Comparison of ENCODE assay signal across 8 cellular contexts in the genomic region with DNA sequence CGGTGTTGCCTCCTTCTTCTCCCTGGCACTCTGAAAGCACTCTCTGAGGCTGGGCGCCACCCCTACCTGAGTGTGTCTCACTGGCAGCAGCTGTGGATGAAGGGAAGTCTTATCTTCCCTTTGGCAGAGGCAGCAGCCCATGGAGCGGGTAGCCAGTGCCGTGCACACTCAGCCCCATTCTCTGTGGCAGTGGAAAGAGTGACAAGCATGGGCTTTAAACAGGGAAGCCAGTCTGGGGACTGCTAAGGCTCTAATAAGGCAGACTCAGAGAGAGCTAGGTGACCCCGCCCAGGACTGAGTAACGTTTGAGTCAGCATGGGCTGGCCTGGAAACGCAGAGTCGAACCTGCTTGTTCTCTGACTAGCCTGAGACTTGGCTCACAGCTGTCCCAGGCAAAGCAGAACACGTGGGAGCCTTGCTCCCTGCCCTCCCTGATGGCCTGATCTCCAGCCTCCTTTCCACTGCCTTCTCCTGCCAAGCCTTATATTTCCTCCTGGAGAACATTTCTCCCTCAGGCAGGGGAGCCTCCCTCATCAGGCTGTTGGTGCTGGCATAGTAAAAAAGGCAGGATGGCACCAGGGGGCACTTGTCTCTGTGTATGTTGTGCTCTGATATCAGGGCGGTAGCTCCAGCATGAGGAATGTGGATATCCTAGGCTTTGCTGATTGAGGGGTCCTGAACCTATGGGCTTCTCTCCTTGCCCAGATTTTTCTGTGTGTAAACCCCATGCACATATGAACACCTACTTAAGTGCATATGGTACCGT.
DNase-seq lines count a peak whose midpoint lies in the region; ATAC-seq and TF ChIP-seq lines count a peak whose summit lies in the region.

No MANE protein-coding gene starts in this region.

- H3K27me3 Mint-ChIP-seq in CD8-positive, alpha-beta T cell (ENCODE audit: low read depth): peaks cover 14% of the 10 kb centered on the region

- no peak for TF ChIP-seq CTCF in CD8-positive, alpha-beta T cell (IDR thresholded peaks at IDR 0.05)

- ATAC-seq in GM18867 (IDR thresholded peaks at IDR 0.05; ENCODE audit: unreplicated experiment): peak; percentile 93
- ATAC-seq in HG03066 (IDR thresholded peaks at IDR 0.05; ENCODE audit: low read depth, unreplicated experiment): peak; percentile 84
- no peak for ATAC-seq in CD8-positive, alpha-beta T cell

- H3K4me3 ChIP-seq in CD8-positive, alpha-beta T cell (ENCODE audit: low read depth, low read length): no peak overlapping the region

- no peaks in the 10 kb centered on the region for H3K9me3 Mint-ChIP-seq in CD8-positive, alpha-beta T cell

- H3K27me3 ChIP-seq in CD8-positive, alpha-beta T cell (ENCODE audit: insufficient read depth, low read length): no peaks in the 10 kb centered on the region

- intact Hi-C loops in CD8-positive, alpha-beta T cell (cut with DNase I, micrococcal nuclease): no loop called here

- CTCF ChIA-PET in CD8-positive, alpha-beta T cell (lab: Charles Lee): interaction anchor here (1.5 to 1.8 kb wide), 2 partner anchors 29 to 128 kb away, joined by 4 to 5 read pairs; no protein-coding TSS in a partner anchor

- H3K27ac Mint-ChIP-seq in CD8-positive, alpha-beta T cell: no peak overlapping the region

- no peaks in the 10 kb centered on the region for H3K36me3 ChIP-seq in CD8-positive, alpha-beta T cell (ENCODE audit: insufficient read depth, low read length)

- H3K36me3 Mint-ChIP-seq in CD8-positive, alpha-beta T cell: no peaks in the 10 kb centered on the region

- no peak overlapping the region for H3K4me3 Mint-ChIP-seq in CD8-positive, alpha-beta T cell

- POLR2A ChIA-PET in CD8-positive, alpha-beta T cell (lab: Charles Lee): no interaction called here

- H3K9me3 ChIP-seq in CD8-positive, alpha-beta T cell (ENCODE audit: low read length): no peaks in the 10 kb centered on the region

- H3K27ac ChIP-seq in CD8-positive, alpha-beta T cell (ENCODE audit: low read depth, low read length): no peak overlapping the region

- H3K4me1 ChIP-seq in CD8-positive, alpha-beta T cell (ENCODE audit: insufficient read depth, low read length): no peaks in the 10 kb centered on the region

- H3K4me1 Mint-ChIP-seq in CD8-positive, alpha-beta T cell (ENCODE audit: low read depth): no peaks in the 10 kb centered on the region

- peak; percentile 63 for DNase-seq in activated CD8-positive, alpha-beta memory T cell treated with anti-CD3 and anti-CD28 coated beads for 24 hours
- DNase-seq in germinal center (ENCODE audit: low spot score) (peak; percentile 51), NOMO-1 (lab: John Stamatoyannopoulos, UW; ENCODE audit: unreplicated experiment in 2 of 2) (no peak), NCI-H2227 treated with DMSO at 0.1 percent for 48 hours (lab: John Stamatoyannopoulos, UW) (no peak)
- DNase-seq in stimulated activated CD4-positive, alpha-beta T cell treated with anti-CD3 and anti-CD28 coated beads, Interleukin-12 subunit alpha, Interleukin-12 subunit beta, amount 100 ng/mL, for 4 hours: peak; percentile 52
- DNase-seq in CD8-positive, alpha-beta T cell: no peak

Comparison
In these comparisons a context has a peak if more than half of its experiments do, and no peak if none do; other contexts are left out.
1. DNase-seq: peak in activated CD8-positive, alpha-beta memory T cell treated with anti-CD3 and anti-CD28 coated beads for 24 hours (single experiment), germinal center (single experiment) and stimulated activated CD4-positive, alpha-beta T cell treated with anti-CD3 and anti-CD28 coated beads, Interleukin-12 subunit alpha, Interleukin-12 subunit beta, amount 100 ng/mL, for 4 hours (single experiment); none in NOMO-1 (0 of 2), NCI-H2227 treated with DMSO at 0.1 percent for 48 hours (single experiment) and CD8-positive, alpha-beta T cell (0 of 7).